Comparison of ENCODE assay signal across 17 cellular contexts in genomic region chr18:78092901-78093300, GRCh38.
A peak's percentile ranks its signal among the peaks of the same experiment; 100 is the strongest.
DNase-seq lines count a peak whose midpoint lies in the region; ATAC-seq lines count a peak whose summit lies in the region.
"Had no signal": no experiment of that assay in that cellular context is flagged by ENCODE, and none has a peak within 500 bp of the region (broad histone marks: within the 10 kb centered on the region; RNA-seq: fewer than 3 reads in every experiment).

No MANE protein-coding gene starts in this region.

- DNase-seq in NCI-H748 (lab: John Stamatoyannopoulos, UW; ENCODE audit: unreplicated experiment) (peak; percentile 44), NCI-H748 treated with DMSO at 0.1 percent for 48 hours (lab: John Stamatoyannopoulos, UW) (no peak), NCI-H69 (lab: John Stamatoyannopoulos, UW) (peak; percentile 59), T1000 (lab: John Stamatoyannopoulos, UW) (no peak), MV-4-11 (lab: John Stamatoyannopoulos, UW) (no peak), posterior cingulate gyrus (no peak)
- no peak for DNase-seq in stimulated activated effector memory CD8-positive, alpha-beta T cell treated with anti-CD3 and anti-CD28 coated beads, Interleukin-12 subunit alpha, Interleukin-12 subunit beta, amount 100 ng/mL, for 72 hours (ENCODE audit: low spot score in 2 of 2)
- DNase-seq: Caco-2; CD4-positive, CD25-positive, alpha-beta regulatory T cell; CD8-positive, alpha-beta T cell; DMS 273 treated with DMSO at 0.1 percent for 48 hours; DMS79; GF-D8; HFFc6 had no signal

- H3K4me1 Mint-ChIP-seq in stimulated activated effector memory CD8-positive, alpha-beta T cell treated with anti-CD3 and anti-CD28 coated beads, Interleukin-12 subunit alpha, Interleukin-12 subunit beta, amount 100 ng/mL, for 72 hours: no peaks in the 10 kb centered on the region
- H3K4me1 Mint-ChIP-seq: B cell; CD4-positive, CD25-positive, alpha-beta regulatory T cell; GM23338 had no signal

- ATAC-seq in esophagus mucosa: peak; percentile 27
- ATAC-seq in stimulated activated effector memory CD8-positive, alpha-beta T cell treated with anti-CD3 and anti-CD28 coated beads, Interleukin-12 subunit alpha, Interleukin-12 subunit beta, amount 100 ng/mL, for 72 hours: no peak
- ATAC-seq: CD8-positive, alpha-beta T cell; GM23338 had no signal

- intact Hi-C loops in posterior cingulate gyrus (cut with DNase I): no loop called here

- no peak overlapping the region for H3K27ac Mint-ChIP-seq in stimulated activated effector memory CD8-positive, alpha-beta T cell treated with anti-CD3 and anti-CD28 coated beads, Interleukin-12 subunit alpha, Interleukin-12 subunit beta, amount 100 ng/mL, for 72 hours
- H3K27ac Mint-ChIP-seq: B cell; CD4-positive, CD25-positive, alpha-beta regulatory T cell; CD8-positive, alpha-beta T cell; GM23338; HFFc6 had no signal

- H3K9me3 Mint-ChIP-seq in stimulated activated effector memory CD8-positive, alpha-beta T cell treated with anti-CD3 and anti-CD28 coated beads, Interleukin-12 subunit alpha, Interleukin-12 subunit beta, amount 100 ng/mL, for 72 hours: peaks cover 4% of the 10 kb centered on the region
- H3K9me3 Mint-ChIP-seq: CD8-positive, alpha-beta T cell had no signal

- peaks cover 5% of the 10 kb centered on the region for H3K36me3 Mint-ChIP-seq in stimulated activated effector memory CD8-positive, alpha-beta T cell treated with anti-CD3 and anti-CD28 coated beads, Interleukin-12 subunit alpha, Interleukin-12 subunit beta, amount 100 ng/mL, for 72 hours
- H3K36me3 Mint-ChIP-seq: CD4-positive, CD25-positive, alpha-beta regulatory T cell; CD8-positive, alpha-beta T cell had no signal

- no peak overlapping the region for H3K4me3 Mint-ChIP-seq in stimulated activated effector memory CD8-positive, alpha-beta T cell treated with anti-CD3 and anti-CD28 coated beads, Interleukin-12 subunit alpha, Interleukin-12 subunit beta, amount 100 ng/mL, for 72 hours
- H3K4me3 Mint-ChIP-seq: B cell; CD4-positive, CD25-positive, alpha-beta regulatory T cell; CD8-positive, alpha-beta T cell; GM23338; HFFc6 had no signal

Comparison
In these comparisons a context has a peak if more than half of its experiments do, and no peak if none do; other contexts are left out.
1. DNase-seq: peak in NCI-H748 (single experiment) and NCI-H69 (single experiment); none in NCI-H748 treated with DMSO at 0.1 percent for 48 hours (single experiment), stimulated activated effector memory CD8-positive, alpha-beta T cell treated with anti-CD3 and anti-CD28 coated beads, Interleukin-12 subunit alpha, Interleukin-12 subunit beta, amount 100 ng/mL, for 72 hours (0 of 2), T1000 (single experiment), MV-4-11 (single experiment) and posterior cingulate gyrus (0 of 10).